ENCODE assay signal across 11 cellular contexts in the genomic region with DNA sequence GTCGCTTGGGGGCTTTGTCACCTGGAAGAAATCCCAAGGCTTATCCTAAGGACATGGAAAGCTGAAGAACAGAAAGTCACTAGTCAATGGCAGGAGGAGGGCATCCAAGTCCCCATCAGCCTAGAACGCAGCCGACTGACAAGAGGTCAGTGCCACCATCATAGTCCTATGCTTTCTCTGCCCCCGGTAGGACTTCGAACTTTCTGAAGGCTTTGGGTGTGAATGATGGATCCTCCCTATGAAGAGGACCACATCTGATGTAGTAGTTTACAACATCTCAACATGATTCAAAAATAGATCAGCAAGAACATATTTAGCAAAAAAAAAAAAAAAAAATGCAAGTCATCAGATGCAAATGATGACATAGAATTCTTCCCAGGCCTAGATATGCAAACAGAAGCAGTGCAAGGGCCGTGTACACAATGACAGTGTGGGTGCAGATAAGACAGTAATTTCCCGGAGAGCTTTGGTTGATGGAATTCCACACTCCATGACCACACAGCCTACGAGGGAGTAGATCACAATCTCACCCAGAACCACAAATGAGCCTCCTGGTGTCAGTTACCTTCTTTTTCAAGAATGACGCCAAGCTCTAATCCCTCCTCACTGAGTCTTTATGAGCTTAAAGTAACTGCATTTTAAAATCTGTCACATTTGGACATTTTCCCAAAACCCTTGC.
DNase-seq lines count a peak whose midpoint lies in the region; ATAC-seq, FAIRE-seq and TF ChIP-seq lines count a peak whose summit lies in the region.
"Had no signal": no experiment of that assay in that cellular context is flagged by ENCODE, and none has a peak within 500 bp of the region (broad histone marks: within the 10 kb centered on the region; RNA-seq: fewer than 3 reads in every experiment).

No MANE protein-coding gene starts in this region.

- H3K4me1 ChIP-seq in heart right ventricle (peaks cover 0 to 80% (median 27%) of the 10 kb centered on the region in 9 donors), sigmoid colon (no peaks in the 10 kb centered on the region)

- TF ChIP-seq EP300 in sigmoid colon (IDR thresholded peaks at IDR 0.05) = no peak

- no peak overlapping the region for H3K4me3 Mint-ChIP-seq in T-helper 17 cell

- no peaks in the 10 kb centered on the region for H3K36me3 Mint-ChIP-seq in T-helper 17 cell (ENCODE audit: low read depth)

- peaks cover 2% of the 10 kb centered on the region for H3K4me1 Mint-ChIP-seq in T-helper 17 cell

- ATAC-seq in heart right ventricle = peak in 6 of 8 donors; percentile 18 to 62 (median 38)
- ATAC-seq in GM21723 (IDR thresholded peaks at IDR 0.05; ENCODE audit: unreplicated experiment) = no peak
- no peak for ATAC-seq in T-helper 17 cell

- H3K27me3 Mint-ChIP-seq in T-helper 17 cell = peaks cover 22% of the 10 kb centered on the region

- no peaks in the 10 kb centered on the region for H3K9me3 ChIP-seq in heart right ventricle
- no peaks in the 10 kb centered on the region for H3K9me3 ChIP-seq in sigmoid colon
- H3K9me3 ChIP-seq in T-helper 17 cell (ENCODE audit: control insufficient read depth, low read length, poor library complexity, severe bottlenecking) = no peaks in the 10 kb centered on the region

- H3K36me3 ChIP-seq in heart right ventricle = no peaks in the 10 kb centered on the region
- no peaks in the 10 kb centered on the region for H3K36me3 ChIP-seq in sigmoid colon

- H3K27ac Mint-ChIP-seq in T-helper 17 cell = no peak overlapping the region

- intact Hi-C loops in heart right ventricle (cut with DNase I) (loop anchor here in 1 of 10 donors (10.0 kb wide), 1 partner anchor 290 kb away; a partner anchor contains a TSS), sigmoid colon (cut with DNase I) (no loop called here)

- 79 to 81% methylated on average over 9 of the region's 9 CpGs for WGBS in heart right ventricle, 2 donors
- 61 to 76% methylated on average over 9 of the region's 9 CpGs for WGBS in sigmoid colon, 2 donors

- no peaks in the 10 kb centered on the region for H3K27me3 ChIP-seq in heart right ventricle
- H3K27me3 ChIP-seq in sigmoid colon = no peaks in the 10 kb centered on the region

- H3K4me3 ChIP-seq in heart right ventricle = no peak overlapping the region
- H3K4me3 ChIP-seq in sigmoid colon = no peak overlapping the region

- no peak for TF ChIP-seq POLR2A in sigmoid colon (IDR thresholded peaks at IDR 0.05)

- DNase-seq in HCEC 1CT (peak; percentile 11), RCC 7860 (ENCODE audit: low spot score) (peak; percentile 90), heart right ventricle (no peak), sigmoid colon (no peak), AG20443 (ENCODE audit: low spot score) (no peak), T-helper 17 cell (no peak), NCI-H345 (lab: John Stamatoyannopoulos, UW) (no peak)
- DNase-seq: activated effector memory CD4-positive, alpha-beta T cell treated with anti-CD3 and anti-CD28 coated beads, Interleukin-2, amount 50 U/mL, for 16 hours; NCI-H2029; occipital lobe had no signal

- no peak for TF ChIP-seq CTCF in heart right ventricle (IDR thresholded peaks at IDR 0.05)
- no peak for TF ChIP-seq CTCF in sigmoid colon (IDR thresholded peaks at IDR 0.05)

- FAIRE-seq in RCC 7860 (lab: Jason Lieb, UNC) = peak; percentile 70

- peak overlapping the region in 9 of 10 donors; percentile 27 to 84 (median 64) for H3K27ac ChIP-seq in heart right ventricle
- peak overlapping the region in 3 of 4 donors; percentile 27 to 45 (median 40) for H3K27ac ChIP-seq in sigmoid colon

Comparison
In these comparisons a context has a peak if more than half of its experiments do, and no peak if none do; other contexts are left out.
1. DNase-seq: peak in HCEC 1CT (single experiment) and RCC 7860 (single experiment); none in heart right ventricle (0 of 2), sigmoid colon (single experiment), AG20443 (single experiment), T-helper 17 cell (0 of 3) and NCI-H345 (single experiment).
2. ATAC-seq: peak in heart right ventricle (6 of 8); none in GM21723 (single experiment) and T-helper 17 cell (single experiment).